In genomic region chr11:94655291-94655690, GRCh38 we compare ENCODE assay signal across 24 cellular contexts.
"Had no signal": no experiment of that assay in that cellular context is flagged by ENCODE, and none has a peak within 500 bp of the region (broad histone marks: within the 10 kb centered on the region; RNA-seq: fewer than 3 reads in every experiment).

No MANE protein-coding gene starts in this region.

- H3K36me3 Mint-ChIP-seq: activated naive CD4-positive, alpha-beta T cell treated with anti-CD3 and anti-CD28 coated beads, Interleukin-2, amount 10 ng/mL, durations not matched to agents 7 days and 5 days; memory B cell; naive thymus-derived CD4-positive, alpha-beta T cell; neural progenitor cell had no signal

- H3K4me3 ChIP-seq: colonic mucosa, dorsolateral prefrontal cortex, gastroesophageal sphincter, neural progenitor cell, thyroid gland had no signal

- H3K4me1 Mint-ChIP-seq: activated CD4-positive, alpha-beta memory T cell treated with anti-CD3 and anti-CD28 coated beads, Interleukin-2, amount 10 ng/mL, durations not matched to agents 7 days and 5 days; activated naive CD4-positive, alpha-beta T cell treated with anti-CD3 and anti-CD28 coated beads, Interleukin-2, amount 10 ng/mL, durations not matched to agents 7 days and 5 days; memory B cell; naive thymus-derived CD4-positive, alpha-beta T cell had no signal

- H3K27ac Mint-ChIP-seq: activated CD4-positive, alpha-beta memory T cell treated with anti-CD3 and anti-CD28 coated beads, Interleukin-2, amount 10 ng/mL, durations not matched to agents 7 days and 5 days; activated naive CD4-positive, alpha-beta T cell treated with anti-CD3 and anti-CD28 coated beads, Interleukin-2, amount 10 ng/mL, durations not matched to agents 7 days and 5 days; memory B cell; naive thymus-derived CD4-positive, alpha-beta T cell; neural progenitor cell; stimulated activated naive CD8-positive, alpha-beta T cell treated with anti-CD3 and anti-CD28 coated beads, Interleukin-15, Interleukin-2, amounts not matched to agents 100 ng/mL and 50 ng/mL, for 24 hours; T-helper 1 cell treated with Interleukin-12 subunit alpha and Interleukin-12 subunit beta and Interleukin-4 antibody, amounts not matched to agents 30 μg/mL and 1 μg/mL, for 36 hours had no signal

- H3K4me1 ChIP-seq: colonic mucosa, gastroesophageal sphincter, thyroid gland had no signal

- H3K27ac ChIP-seq: colonic mucosa, dorsolateral prefrontal cortex, epithelial cell of prostate, gastroesophageal sphincter, neural progenitor cell, thyroid gland had no signal

- DNase-seq: activated CD4-positive, alpha-beta memory T cell treated with anti-CD3 and anti-CD28 coated beads, Interleukin-2, amount 10 ng/mL, durations not matched to agents 7 days and 5 days; activated CD4-positive, alpha-beta T cell treated with anti-CD3 and anti-CD28 coated beads for 48 hours; activated CD4-positive, CD25-positive, alpha-beta regulatory T cell; activated effector memory CD4-positive, alpha-beta T cell treated with anti-CD3 and anti-CD28 coated beads, Interleukin-2, amount 50 U/mL, for 16 hours; activated naive CD4-positive, alpha-beta T cell treated with anti-CD3 and anti-CD28 coated beads, Interleukin-2, amount 10 ng/mL, durations not matched to agents 7 days and 5 days; activated T-cell treated with anti-CD3 and anti-CD28 coated beads for 4 hours; amygdala; colonic mucosa; dorsolateral prefrontal cortex; head of caudate nucleus; hypothalamus; left cardiac atrium; naive thymus-derived CD4-positive, alpha-beta T cell; stimulated activated CD4-positive, alpha-beta T cell treated with anti-CD3 and anti-CD28 coated beads, Interleukin-12 subunit alpha, Interleukin-12 subunit beta, amount 100 ng/mL, for 4 hours; stimulated activated CD4-positive, alpha-beta T cell treated with anti-CD3 and anti-CD28 coated beads, Interleukin-4, amount 100 ng/mL, for 4 hours; substantia nigra; T1000; thyroid gland had no signal

- H3K4me3 Mint-ChIP-seq: activated CD4-positive, alpha-beta memory T cell treated with anti-CD3 and anti-CD28 coated beads, Interleukin-2, amount 10 ng/mL, durations not matched to agents 7 days and 5 days; activated naive CD4-positive, alpha-beta T cell treated with anti-CD3 and anti-CD28 coated beads, Interleukin-2, amount 10 ng/mL, durations not matched to agents 7 days and 5 days; memory B cell; naive thymus-derived CD4-positive, alpha-beta T cell; neural progenitor cell; stimulated activated naive CD8-positive, alpha-beta T cell treated with anti-CD3 and anti-CD28 coated beads, Interleukin-15, Interleukin-2, amounts not matched to agents 100 ng/mL and 50 ng/mL, for 24 hours; T-helper 1 cell treated with Interleukin-12 subunit alpha and Interleukin-12 subunit beta and Interleukin-4 antibody, amounts not matched to agents 30 μg/mL and 1 μg/mL, for 36 hours had no signal

- H3K9ac ChIP-seq: neural progenitor cell had no signal

- H3K27me3 ChIP-seq: colonic mucosa, dorsolateral prefrontal cortex, gastroesophageal sphincter, neural progenitor cell, thyroid gland had no signal

- ATAC-seq: gastroesophageal sphincter; left cardiac atrium; naive thymus-derived CD4-positive, alpha-beta T cell had no signal

- H3K9me3 Mint-ChIP-seq: activated CD4-positive, alpha-beta memory T cell treated with anti-CD3 and anti-CD28 coated beads, Interleukin-2, amount 10 ng/mL, durations not matched to agents 7 days and 5 days; activated naive CD4-positive, alpha-beta T cell treated with anti-CD3 and anti-CD28 coated beads, Interleukin-2, amount 10 ng/mL, durations not matched to agents 7 days and 5 days; memory B cell; naive thymus-derived CD4-positive, alpha-beta T cell; neural progenitor cell; stimulated activated naive CD8-positive, alpha-beta T cell treated with anti-CD3 and anti-CD28 coated beads, Interleukin-15, Interleukin-2, amounts not matched to agents 100 ng/mL and 50 ng/mL, for 24 hours; T-helper 1 cell treated with Interleukin-12 subunit alpha and Interleukin-12 subunit beta and Interleukin-4 antibody, amounts not matched to agents 30 μg/mL and 1 μg/mL, for 36 hours had no signal

- H3K36me3 ChIP-seq: colonic mucosa, gastroesophageal sphincter, neural progenitor cell, thyroid gland had no signal

- H3K9me3 ChIP-seq: colonic mucosa, gastroesophageal sphincter, thyroid gland had no signal
